ENCODE assay signal across 1 cellular context in the genomic region with DNA sequence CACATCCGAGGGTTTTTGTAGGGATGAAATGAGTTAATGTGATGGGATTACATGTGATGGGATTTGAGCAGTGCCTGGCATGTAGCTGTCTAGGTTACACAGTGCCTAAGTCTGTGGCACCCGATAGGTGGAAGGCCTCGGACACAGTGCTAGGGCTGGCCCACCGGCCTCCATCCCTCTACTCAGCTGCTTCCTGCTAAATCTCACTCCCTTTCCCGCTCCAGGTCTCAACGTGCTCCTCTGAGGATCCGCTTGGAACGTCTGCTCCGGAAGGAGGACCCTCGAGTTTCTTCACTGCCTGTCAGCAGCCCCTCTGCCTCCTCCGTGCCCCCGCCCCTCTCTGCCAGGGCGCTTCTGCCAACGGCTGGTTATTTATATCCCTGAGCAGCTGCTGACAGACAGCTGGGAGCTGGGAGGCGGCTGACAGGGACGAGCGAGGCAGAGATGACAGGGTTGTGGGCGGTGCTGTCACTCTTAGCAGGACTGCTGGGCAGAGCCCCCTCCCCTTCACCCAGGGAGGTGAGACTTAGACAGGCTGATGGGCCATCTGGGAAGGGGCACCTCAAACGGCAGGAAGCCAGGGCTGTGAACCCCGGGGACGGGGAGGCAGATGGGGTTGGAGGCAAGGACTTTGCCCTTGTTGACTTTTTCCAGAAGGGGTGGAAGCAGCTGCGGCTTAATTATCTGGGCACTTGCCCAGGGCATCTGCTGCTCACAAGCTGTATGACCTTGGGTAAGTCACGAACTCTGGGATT.
TF ChIP-seq lines count a peak whose summit lies in the region.

No MANE protein-coding gene starts in this region.

TF ChIP-seq in GM23338, 12 proteins besides CTCF, POLR2A, EP300 and RAD21 (continued from another document):
- TF ChIP-seq, protein P1, sequence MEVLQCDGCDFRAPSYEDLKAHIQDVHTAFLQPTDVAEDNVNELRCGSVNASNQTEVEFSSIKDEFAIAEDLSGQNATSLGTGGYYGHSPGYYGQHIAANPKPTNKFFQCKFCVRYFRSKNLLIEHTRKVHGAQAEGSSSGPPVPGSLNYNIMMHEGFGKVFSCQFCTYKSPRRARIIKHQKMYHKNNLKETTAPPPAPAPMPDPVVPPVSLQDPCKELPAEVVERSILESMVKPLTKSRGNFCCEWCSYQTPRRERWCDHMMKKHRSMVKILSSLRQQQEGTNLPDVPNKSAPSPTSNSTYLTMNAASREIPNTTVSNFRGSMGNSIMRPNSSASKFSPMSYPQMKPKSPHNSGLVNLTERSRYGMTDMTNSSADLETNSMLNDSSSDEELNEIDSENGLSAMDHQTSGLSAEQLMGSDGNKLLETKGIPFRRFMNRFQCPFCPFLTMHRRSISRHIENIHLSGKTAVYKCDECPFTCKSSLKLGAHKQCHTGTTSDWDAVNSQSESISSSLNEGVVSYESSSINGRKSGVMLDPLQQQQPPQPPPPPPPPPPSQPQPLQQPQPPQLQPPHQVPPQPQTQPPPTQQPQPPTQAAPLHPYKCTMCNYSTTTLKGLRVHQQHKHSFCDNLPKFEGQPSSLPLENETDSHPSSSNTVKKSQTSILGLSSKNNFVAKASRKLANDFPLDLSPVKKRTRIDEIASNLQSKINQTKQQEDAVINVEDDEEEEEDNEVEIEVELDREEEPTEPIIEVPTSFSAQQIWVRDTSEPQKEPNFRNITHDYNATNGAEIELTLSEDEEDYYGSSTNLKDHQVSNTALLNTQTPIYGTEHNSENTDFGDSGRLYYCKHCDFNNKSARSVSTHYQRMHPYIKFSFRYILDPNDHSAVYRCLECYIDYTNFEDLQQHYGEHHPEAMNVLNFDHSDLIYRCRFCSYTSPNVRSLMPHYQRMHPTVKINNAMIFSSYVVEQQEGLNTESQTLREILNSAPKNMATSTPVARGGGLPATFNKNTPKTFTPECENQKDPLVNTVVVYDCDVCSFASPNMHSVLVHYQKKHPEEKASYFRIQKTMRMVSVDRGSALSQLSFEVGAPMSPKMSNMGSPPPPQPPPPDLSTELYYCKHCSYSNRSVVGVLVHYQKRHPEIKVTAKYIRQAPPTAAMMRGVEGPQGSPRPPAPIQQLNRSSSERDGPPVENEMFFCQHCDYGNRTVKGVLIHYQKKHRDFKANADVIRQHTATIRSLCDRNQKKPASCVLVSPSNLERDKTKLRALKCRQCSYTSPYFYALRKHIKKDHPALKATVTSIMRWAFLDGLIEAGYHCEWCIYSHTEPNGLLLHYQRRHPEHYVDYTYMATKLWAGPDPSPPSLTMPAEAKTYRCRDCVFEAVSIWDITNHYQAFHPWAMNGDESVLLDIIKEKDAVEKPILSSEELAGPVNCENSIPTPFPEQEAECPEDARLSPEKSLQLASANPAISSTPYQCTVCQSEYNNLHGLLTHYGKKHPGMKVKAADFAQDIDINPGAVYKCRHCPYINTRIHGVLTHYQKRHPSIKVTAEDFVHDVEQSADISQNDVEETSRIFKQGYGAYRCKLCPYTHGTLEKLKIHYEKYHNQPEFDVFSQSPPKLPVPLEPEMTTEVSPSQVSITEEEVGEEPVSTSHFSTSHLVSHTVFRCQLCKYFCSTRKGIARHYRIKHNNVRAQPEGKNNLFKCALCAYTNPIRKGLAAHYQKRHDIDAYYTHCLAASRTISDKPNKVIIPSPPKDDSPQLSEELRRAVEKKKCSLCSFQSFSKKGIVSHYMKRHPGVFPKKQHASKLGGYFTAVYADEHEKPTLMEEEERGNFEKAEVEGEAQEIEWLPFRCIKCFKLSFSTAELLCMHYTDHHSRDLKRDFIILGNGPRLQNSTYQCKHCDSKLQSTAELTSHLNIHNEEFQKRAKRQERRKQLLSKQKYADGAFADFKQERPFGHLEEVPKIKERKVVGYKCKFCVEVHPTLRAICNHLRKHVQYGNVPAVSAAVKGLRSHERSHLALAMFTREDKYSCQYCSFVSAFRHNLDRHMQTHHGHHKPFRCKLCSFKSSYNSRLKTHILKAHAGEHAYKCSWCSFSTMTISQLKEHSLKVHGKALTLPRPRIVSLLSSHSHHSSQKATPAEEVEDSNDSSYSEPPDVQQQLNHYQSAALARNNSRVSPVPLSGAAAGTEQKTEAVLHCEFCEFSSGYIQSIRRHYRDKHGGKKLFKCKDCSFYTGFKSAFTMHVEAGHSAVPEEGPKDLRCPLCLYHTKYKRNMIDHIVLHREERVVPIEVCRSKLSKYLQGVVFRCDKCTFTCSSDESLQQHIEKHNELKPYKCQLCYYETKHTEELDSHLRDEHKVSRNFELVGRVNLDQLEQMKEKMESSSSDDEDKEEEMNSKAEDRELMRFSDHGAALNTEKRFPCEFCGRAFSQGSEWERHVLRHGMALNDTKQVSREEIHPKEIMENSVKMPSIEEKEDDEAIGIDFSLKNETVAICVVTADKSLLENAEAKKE (CRISPR knock-in tag; IDR thresholded peaks at IDR 0.05), result no peak
- no peak for TF ChIP-seq STAT1 (IDR thresholded peaks at IDR 0.05; ENCODE audit: unreplicated experiment)
- no peak for TF ChIP-seq NANOG (IDR thresholded peaks at IDR 0.05; ENCODE audit: borderline replicate concordance)
- no peak for TF ChIP-seq ZNF331 (CRISPR knock-in tag; IDR thresholded peaks at IDR 0.05; ENCODE audit: low read depth)
- no peak for TF ChIP-seq CREB1 (CRISPR knock-in tag; IDR thresholded peaks at IDR 0.05; ENCODE audit: low read depth)
- TF ChIP-seq, protein P2, sequence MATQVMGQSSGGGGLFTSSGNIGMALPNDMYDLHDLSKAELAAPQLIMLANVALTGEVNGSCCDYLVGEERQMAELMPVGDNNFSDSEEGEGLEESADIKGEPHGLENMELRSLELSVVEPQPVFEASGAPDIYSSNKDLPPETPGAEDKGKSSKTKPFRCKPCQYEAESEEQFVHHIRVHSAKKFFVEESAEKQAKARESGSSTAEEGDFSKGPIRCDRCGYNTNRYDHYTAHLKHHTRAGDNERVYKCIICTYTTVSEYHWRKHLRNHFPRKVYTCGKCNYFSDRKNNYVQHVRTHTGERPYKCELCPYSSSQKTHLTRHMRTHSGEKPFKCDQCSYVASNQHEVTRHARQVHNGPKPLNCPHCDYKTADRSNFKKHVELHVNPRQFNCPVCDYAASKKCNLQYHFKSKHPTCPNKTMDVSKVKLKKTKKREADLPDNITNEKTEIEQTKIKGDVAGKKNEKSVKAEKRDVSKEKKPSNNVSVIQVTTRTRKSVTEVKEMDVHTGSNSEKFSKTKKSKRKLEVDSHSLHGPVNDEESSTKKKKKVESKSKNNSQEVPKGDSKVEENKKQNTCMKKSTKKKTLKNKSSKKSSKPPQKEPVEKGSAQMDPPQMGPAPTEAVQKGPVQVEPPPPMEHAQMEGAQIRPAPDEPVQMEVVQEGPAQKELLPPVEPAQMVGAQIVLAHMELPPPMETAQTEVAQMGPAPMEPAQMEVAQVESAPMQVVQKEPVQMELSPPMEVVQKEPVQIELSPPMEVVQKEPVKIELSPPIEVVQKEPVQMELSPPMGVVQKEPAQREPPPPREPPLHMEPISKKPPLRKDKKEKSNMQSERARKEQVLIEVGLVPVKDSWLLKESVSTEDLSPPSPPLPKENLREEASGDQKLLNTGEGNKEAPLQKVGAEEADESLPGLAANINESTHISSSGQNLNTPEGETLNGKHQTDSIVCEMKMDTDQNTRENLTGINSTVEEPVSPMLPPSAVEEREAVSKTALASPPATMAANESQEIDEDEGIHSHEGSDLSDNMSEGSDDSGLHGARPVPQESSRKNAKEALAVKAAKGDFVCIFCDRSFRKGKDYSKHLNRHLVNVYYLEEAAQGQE (IDR thresholded peaks at IDR 0.05; ENCODE audit: unreplicated experiment), result no peak
- no peak for TF ChIP-seq POLR2AphosphoS5 (IDR thresholded peaks at IDR 0.05; ENCODE audit: low read depth)
- no peak for TF ChIP-seq ZNF114 (CRISPR knock-in tag; IDR thresholded peaks at IDR 0.05)
- TF ChIP-seq EZH2phosphoT487 (IDR thresholded peaks at IDR 0.05; ENCODE audit: unreplicated experiment), result no peak
- no peak for TF ChIP-seq EZH2 (IDR thresholded peaks at IDR 0.05; ENCODE audit: low read depth, unreplicated experiment)
- no peak for TF ChIP-seq JUNB (IDR thresholded peaks at IDR 0.05; ENCODE audit: unreplicated experiment)
